In the genomic region with DNA sequence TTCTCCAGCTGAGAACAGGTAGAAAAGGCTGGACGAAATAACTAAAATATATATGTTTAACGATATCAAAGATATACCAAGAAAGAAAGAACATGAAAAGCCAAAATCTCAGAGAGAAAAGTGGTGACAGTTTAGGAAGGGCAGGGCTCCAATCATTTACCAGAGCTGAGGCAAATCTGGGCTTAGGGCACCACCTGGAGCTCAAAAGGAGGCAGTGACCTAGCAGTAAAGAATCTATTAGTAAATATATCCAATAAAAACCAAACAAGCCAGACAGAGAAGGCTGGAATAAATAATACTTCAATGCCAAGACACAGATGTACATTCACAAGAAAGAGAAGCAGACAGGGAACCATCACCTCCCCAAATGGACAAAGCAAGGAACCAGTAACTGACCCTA, we compare ENCODE assay signal across 8 cellular contexts. TPM values are rescaled to one million over a fixed set of nuclear protein-coding genes. Genes with fewer than 3 reads are reported as not detected.
DNase-seq lines count a peak whose midpoint lies in the region; ATAC-seq, FAIRE-seq and TF ChIP-seq lines count a peak whose summit lies in the region.

No MANE protein-coding gene starts in this region.

- no peaks in the 10 kb centered on the region for H3K36me3 ChIP-seq in CD8-positive, alpha-beta memory T cell (ENCODE audit: insufficient read depth, low read length)
- H3K36me3 ChIP-seq in SK-N-SH (replicated peaks in 1 of 2; ENCODE audit: control insufficient read depth in 1 of 2, insufficient read depth in 2 of 2, low read length in 1 of 2) (no peaks in the 10 kb centered on the region), K562 (ENCODE audit: control insufficient read depth, insufficient read depth, low read length) (no peaks in the 10 kb centered on the region), left lung (no peaks in the 10 kb centered on the region)

- H4K20me1 ChIP-seq in SK-N-SH (ENCODE audit: insufficient read depth) (no peaks in the 10 kb centered on the region), K562 (replicated peaks; ENCODE audit: control insufficient read depth, insufficient read depth, low read length) (no peaks in the 10 kb centered on the region)

- TF ChIP-seq RAD21 in SK-N-SH (IDR thresholded peaks at IDR 0.05; ENCODE audit: low read length) (peak; percentile 68), K562 (CRISPR knock-in tag; conservative IDR thresholded peaks at IDR 0.05 in 1 of 2, IDR thresholded peaks at IDR 0.05 in 1 of 2) (peak; percentile 42 to 78; a peak in 3 of 4 replicates)

- no peak overlapping the region for H3K9ac ChIP-seq in SK-N-SH
- H3K9ac ChIP-seq in K562 (ENCODE audit: insufficient read depth in 1 of 2, low read depth in 2 of 2, low read length in 2 of 2), result no peak overlapping the region

- no peaks in the 10 kb centered on the region for H3K9me3 ChIP-seq in CD8-positive, alpha-beta memory T cell (ENCODE audit: low read length)
- H3K9me3 ChIP-seq in SK-N-SH (no peaks in the 10 kb centered on the region), K562 (replicated peaks; ENCODE audit: control insufficient read depth, insufficient read depth, low read depth, low read length) (no peaks in the 10 kb centered on the region; the same call in 1 of the 2 replicates), left lung (peaks cover 0 to 2% of the 10 kb centered on the region in 2 donors)

- no peak overlapping the region for H2AFZ ChIP-seq in SK-N-SH (ENCODE audit: low read depth)
- no peak overlapping the region for H2AFZ ChIP-seq in K562 (ENCODE audit: low read depth, low read length)

- peaks cover 4 to 29% (median 5%) of the 10 kb centered on the region in 3 donors for H3K36me3 Mint-ChIP-seq in CD8-positive, alpha-beta memory T cell

- H3K27ac ChIP-seq in CD8-positive, alpha-beta memory T cell (ENCODE audit: low read depth, low read length), result no peak overlapping the region
- no peak overlapping the region for H3K27ac ChIP-seq in SK-N-SH (ENCODE audit: low read depth in 2 of 2, low read length in 1 of 2)
- H3K27ac ChIP-seq in K562 (ENCODE audit: extremely low read depth, low read depth, low read length), result no peak overlapping the region
- H3K27ac ChIP-seq in left lung, result no peak overlapping the region

- FAIRE-seq in K562 (lab: Jason Lieb, UNC), result no peak

- intact Hi-C loops in K562 (cut with micrococcal nuclease) (loop anchor here (1.0 to 10.0 kb wide), 2 partner anchors 111 to 299 kb away; no protein-coding TSS in a partner anchor), left lung (cut with DNase I) (no loop called here)

- H3K4me1 ChIP-seq in CD8-positive, alpha-beta memory T cell (ENCODE audit: insufficient read depth, low read length), result peaks cover 4% of the 10 kb centered on the region
- H3K4me1 ChIP-seq in SK-N-SH (ENCODE audit: control insufficient read depth in 1 of 2, insufficient read depth in 2 of 2, low read depth in 1 of 2, low read length in 1 of 2) (no peaks in the 10 kb centered on the region), K562 (replicated peaks in 1 of 2; ENCODE audit: control insufficient read depth in 2 of 2, insufficient read depth in 2 of 2, low read length in 2 of 2) (no peaks in the 10 kb centered on the region), left lung (no peaks in the 10 kb centered on the region)

- TF ChIP-seq CTCF in SK-N-SH (IDR thresholded peaks at IDR 0.05) (peak; percentile 72), K562 (IDR thresholded peaks at IDR 0.05 in 2 of 3, conservative IDR thresholded peaks at IDR 0.05 in 1 of 3; ENCODE audit: insufficient read depth in 2 of 3, low read depth in 1 of 3, low read length in 3 of 3) (peak; percentile 50 to 61 (median 51)), left lung (IDR thresholded peaks at IDR 0.05) (peak in 1 of 2 donors; percentile 47)

- ATAC-seq in K562 (peak; percentile 62; the same call in 2 of the 3 replicates), left lung (peak; percentile 92), GM18505 (IDR thresholded peaks at IDR 0.05; ENCODE audit: unreplicated experiment) (no peak), GM21447 (IDR thresholded peaks at IDR 0.05; ENCODE audit: unreplicated experiment) (no peak)

- no peaks in the 10 kb centered on the region for H3K9me2 ChIP-seq in SK-N-SH

- peak overlapping the region in 1 of 7 donors; percentile 4 for H3K4me3 Mint-ChIP-seq in CD8-positive, alpha-beta memory T cell

- peaks cover 4 to 14% (median 5%) of the 10 kb centered on the region in 3 donors for H3K4me1 Mint-ChIP-seq in CD8-positive, alpha-beta memory T cell

- H3K27ac Mint-ChIP-seq in CD8-positive, alpha-beta memory T cell, result peak overlapping the region in 6 of 8 donors; percentile 2 to 80 (median 74)

- no peaks in the 10 kb centered on the region for H3K79me2 ChIP-seq in SK-N-SH (ENCODE audit: insufficient read depth)
- no peaks in the 10 kb centered on the region for H3K79me2 ChIP-seq in K562 (ENCODE audit: control insufficient read depth, insufficient read depth, low read length)

- WGBS in SK-N-SH (ENCODE audit: low lambda C conversion rate), result 0% methylated on average over 2 of the region's 2 CpGs
- WGBS in K562 (ENCODE audit: insufficient coverage, low coverage, missing lambda C conversion rate), result 2% methylated on average over 2 of the region's 2 CpGs

- peaks cover 2 to 3% of the 10 kb centered on the region in 2 donors for H3K27me3 Mint-ChIP-seq in CD8-positive, alpha-beta memory T cell

- TF ChIP-seq POLR2A in K562 (conservative IDR thresholded peaks at IDR 0.05) (no peak), GM18505 (IDR thresholded peaks at IDR 0.05; ENCODE audit: borderline replicate concordance, extremely low read depth, insufficient read depth, insufficient read length) (no peak)

- H3K9me3 Mint-ChIP-seq in CD8-positive, alpha-beta memory T cell, result peaks cover 11 to 39% (median 28%) of the 10 kb centered on the region in 5 donors

- no peak for TF ChIP-seq EP300 in SK-N-SH (IDR thresholded peaks at IDR 0.05; ENCODE audit: borderline replicate concordance in 1 of 2, low read depth in 1 of 2, low read length in 1 of 2)
- no peak for TF ChIP-seq EP300 in K562 (IDR thresholded peaks at IDR 0.05; ENCODE audit: low read length)

- H3K4me3 ChIP-seq in CD8-positive, alpha-beta memory T cell (ENCODE audit: low read length), result no peak overlapping the region
- no peak overlapping the region for H3K4me3 ChIP-seq in SK-N-SH (ENCODE audit: low read depth in 2 of 2, low read length in 1 of 2)
- H3K4me3 ChIP-seq in K562, result no peak overlapping the region
- H3K4me3 ChIP-seq in left lung, result no peak overlapping the region

- no peaks in the 10 kb centered on the region for H3K9me1 ChIP-seq in K562 (ENCODE audit: control insufficient read depth, insufficient read depth, low read length)

- POLR2A ChIA-PET in CD8-positive, alpha-beta memory T cell (lab: Charles Lee), result no interaction called here
- POLR2A ChIA-PET in SK-N-SH (lab: Yijun Ruan, JAX), result no interaction called here
- POLR2A ChIA-PET in K562 (lab: Yijun Ruan, JAX), result interaction anchor here (0.7 to 0.8 kb wide), 2 partner anchors 10 to 65 kb away, joined by 3 read pairs; no protein-coding TSS in a partner anchor

- no peaks in the 10 kb centered on the region for H3F3A ChIP-seq in SK-N-SH (replicated peaks; ENCODE audit: insufficient read depth)

- no peak overlapping the region for H3K4me2 ChIP-seq in SK-N-SH
- no peak overlapping the region for H3K4me2 ChIP-seq in K562 (ENCODE audit: insufficient read depth, low read length)

- in situ Hi-C loops in K562 (cut with MboI), result no loop called here

- BruUV-seq in K562 (replicated peaks; lab: Mats Ljungman, UMichigan), result no TSS peak

- peak; percentile 6 to 73 (median 49) for DNase-seq in CD8-positive, alpha-beta memory T cell
- peak; percentile 31 for DNase-seq in HPDE6-E6E7 (ENCODE audit: extremely low spot score)
- DNase-seq in SK-N-SH, result peak; percentile 12
- DNase-seq in K562 (ENCODE audit: extremely low read depth in 1 of 4, low spot score in 3 of 4), result peak; percentile 22 to 38 (median 26)
- DNase-seq in left lung, result no peak
- peak; percentile 51 for DNase-seq in stromal cell of bone marrow (ENCODE audit: low read depth)

- CTCF ChIA-PET in CD8-positive, alpha-beta memory T cell (lab: Charles Lee), result interaction anchor here (0.9 to 3.3 kb wide), 14 partner anchors 14 to 547 kb away, joined by 3 to 17 read pairs (median 5); a partner anchor contains a TSS
- CTCF ChIA-PET in SK-N-SH (lab: Yijun Ruan, JAX), result no interaction called here
- CTCF ChIA-PET in K562 (lab: Yijun Ruan, JAX; ENCODE audit: low intra/inter-chr PET ratio), result interaction anchor here (0.6 to 1.2 kb wide), 2 partner anchors 111 kb away, joined by 3 to 6 read pairs; no protein-coding TSS in a partner anchor

- H3K27me3 ChIP-seq in CD8-positive, alpha-beta memory T cell (ENCODE audit: insufficient read depth, low read length, poor library complexity, severe bottlenecking), result no peaks in the 10 kb centered on the region
- H3K27me3 ChIP-seq in SK-N-SH (ENCODE audit: insufficient read depth) (no peaks in the 10 kb centered on the region), K562 (ENCODE audit: control insufficient read depth in 2 of 2, insufficient read depth in 2 of 2, low read length in 2 of 2) (no peaks in the 10 kb centered on the region), left lung (no peaks in the 10 kb centered on the region)

TF ChIP-seq in SK-N-SH, 30 proteins besides CTCF, POLR2A, EP300 and RAD21 (continues in another document):
- peak; percentile 58 for TF ChIP-seq SMC3 (IDR thresholded peaks at IDR 0.05; ENCODE audit: low read depth, low read length)

RNA-seq across cellular contexts. Expression of a gene that starts 43.5 kb away (rescaled TPM):
- total RNA-seq in CD8-positive, alpha-beta memory T cell, result not detected
- polyA plus RNA-seq in CD8-positive, alpha-beta memory T cell, result not detected
- polyA plus RNA-seq in SK-N-SH (2012; rRNA removed) (not detected in 2 replicates), K562 (2011; rRNA removed) (not detected in 2 replicates), K562 (2014; fragmentation: Illumina TruSeq; extraction: Trizol) (not detected in 2 replicates), K562 (2014; fragmentation: Nextera tagmentation; extraction: Ambion mirVana) (not detected), K562 (2014; rRNA removed) (not detected in 2 replicates)
- not detected in 2 replicates for polyA plus RNA-seq in SK-N-SH (2012; cell fraction: cytosol; rRNA removed)
- not detected in 2 replicates for polyA plus RNA-seq in SK-N-SH (2012; cell fraction: nucleus; rRNA removed)
- not detected in 2 replicates for total RNA-seq in K562 (2011; cell fraction: chromatin; rRNA removed; ENCODE audit: low replicate concordance)
- total RNA-seq in K562 (2011; cell fraction: nucleolus; rRNA removed), result not detected in 2 replicates
- not detected in 2 replicates for total RNA-seq in K562 (2011; cell fraction: nucleoplasm; rRNA removed)
- total RNA-seq in K562 (2014; rRNA removed) (not detected in 2 replicates), K562 (2014; rRNA removed; fragmentation: Illumina TruSeq; extraction: Trizol) (not detected in 2 replicates), K562 (2015; rRNA removed; fragmentation: Illumina TruSeq; extraction: Trizol) (not detected in 2 replicates), K562 (2021) (not detected in 2 replicates), left lung (1 to 10 TPM; 1.5 to 2.6 TPM)
- polyA plus RNA-seq in K562 (2011; cell fraction: cytosol; rRNA removed), result not detected in 2 replicates
- polyA plus RNA-seq in K562 (2011; cell fraction: nucleus; rRNA removed), result not detected in 2 replicates
- polyA plus RNA-seq in K562 (2012), result not detected in 2 replicates
- not detected in 2 replicates for polyA minus RNA-seq in K562 (2011; rRNA and poly(A)+ RNA removed)
- not detected in 2 replicates for polyA minus RNA-seq in K562 (2011; cell fraction: cytosol; rRNA and poly(A)+ RNA removed)
- not detected in 2 replicates for polyA minus RNA-seq in K562 (2011; cell fraction: nucleus; rRNA and poly(A)+ RNA removed)

Comparison
In these comparisons a context has a peak if more than half of its experiments do, and no peak if none do; other contexts are left out.
1. DNase-seq: peak in CD8-positive, alpha-beta memory T cell (5 of 5), HPDE6-E6E7 (single experiment), SK-N-SH (single experiment), K562 (4 of 4) and stromal cell of bone marrow (single experiment); none in left lung (0 of 2).
2. ATAC-seq: peak in K562 (single experiment) and left lung (single experiment); none in GM18505 (single experiment) and GM21447 (single experiment).